In the genomic region with DNA sequence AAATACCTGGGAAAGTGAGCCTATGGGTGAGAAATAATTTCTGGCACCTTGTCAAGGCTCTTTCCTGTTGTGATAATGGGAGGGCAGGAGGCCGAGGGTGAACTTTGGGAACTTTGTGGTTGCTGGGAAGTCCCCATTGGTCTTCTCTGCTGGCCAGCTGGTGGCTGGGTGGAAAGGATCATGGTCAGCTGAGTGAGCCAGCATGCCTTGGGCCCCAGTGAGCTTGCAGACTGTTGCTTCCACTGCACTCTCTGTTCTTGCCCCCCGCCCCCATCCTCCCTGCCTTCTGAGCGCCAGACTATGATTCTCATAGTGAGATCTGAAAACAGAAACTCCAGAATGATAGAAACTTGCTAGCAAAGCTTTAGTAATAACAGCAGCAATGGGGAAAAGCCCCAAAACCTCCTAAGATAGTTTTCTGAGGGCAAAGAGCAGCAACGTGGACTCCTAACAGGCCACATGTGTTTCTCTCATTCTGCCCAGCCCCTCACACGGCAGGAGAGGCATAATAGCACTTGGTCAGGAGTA, we compare ENCODE assay signal across 9 cellular contexts.
DNase-seq lines count a peak whose midpoint lies in the region; ATAC-seq and TF ChIP-seq lines count a peak whose summit lies in the region.
"Had no signal": no experiment of that assay in that cellular context is flagged by ENCODE, and none has a peak within 500 bp of the region (broad histone marks: within the 10 kb centered on the region; RNA-seq: fewer than 3 reads in every experiment).

No MANE protein-coding gene starts in this region.

- TF ChIP-seq CTCF in GM06990 (IDR thresholded peaks at IDR 0.05; ENCODE audit: insufficient read depth, low read length, poor library complexity, severe bottlenecking): no peak

- H3K36me3 ChIP-seq in GM06990 (ENCODE audit: control insufficient read depth, insufficient read depth, low read length): no peaks in the 10 kb centered on the region
- H3K36me3 ChIP-seq: cardiac muscle cell had no signal

- DNase-seq in GM06990 (ENCODE audit: extremely low read depth, insufficient read length) (peak; percentile 86), AML-193 (lab: John Stamatoyannopoulos, UW) (no peak), HCEC 1CT (no peak), hypothalamus (lab: John Stamatoyannopoulos, UW) (no peak), SIG-M5 treated with dmso at 0.1 percent for 504 hours (lab: John Stamatoyannopoulos, UW; ENCODE audit: unreplicated experiment) (no peak)
- peak; percentile 50 for DNase-seq in activated T-helper 9 cell treated with anti-CD3 and anti-CD28 coated beads, Interleukin-2, amount 50 U/mL, for 16 hours (ENCODE audit: low read depth)

- peak overlapping the region; percentile 38; the same call in 1 of the 2 replicates for H3K4me3 ChIP-seq in GM06990 (replicated peaks; ENCODE audit: low read depth, low read length)
- H3K4me3 ChIP-seq: cardiac muscle cell had no signal

- ATAC-seq in GM19372 (IDR thresholded peaks at IDR 0.05; ENCODE audit: low read depth, unreplicated experiment) (peak; percentile 55), HG03095 (IDR thresholded peaks at IDR 0.05; ENCODE audit: unreplicated experiment) (peak; percentile 66)

- no peaks in the 10 kb centered on the region for H3K27me3 ChIP-seq in GM06990 (replicated peaks; ENCODE audit: control insufficient read depth, insufficient read depth, low read length)
- H3K27me3 ChIP-seq: cardiac muscle cell had no signal

Comparison
In these comparisons a context has a peak if more than half of its experiments do, and no peak if none do; other contexts are left out.
1. DNase-seq: peak in GM06990 (single experiment) and activated T-helper 9 cell treated with anti-CD3 and anti-CD28 coated beads, Interleukin-2, amount 50 U/mL, for 16 hours (single experiment); none in AML-193 (0 of 2), HCEC 1CT (single experiment), hypothalamus (0 of 51) and SIG-M5 treated with dmso at 0.1 percent for 504 hours (single experiment).